Comparison of ENCODE assay signal across 9 cellular contexts in genomic region chr17:33292981-33293867, GRCh38. TPM values are rescaled to one million over a fixed set of nuclear protein-coding genes. Genes with fewer than 3 reads are reported as not detected.
DNase-seq lines count a peak whose midpoint lies in the region; ATAC-seq, FAIRE-seq and TF ChIP-seq lines count a peak whose summit lies in the region.
"Had no signal": no experiment of that assay in that cellular context is flagged by ENCODE, and none has a peak within 500 bp of the region (broad histone marks: within the 10 kb centered on the region; RNA-seq: fewer than 3 reads in every experiment).

Gene ASIC2 (minus strand): TSS chr17:33293295.

- TF ChIP-seq CTCF in WI38 (IDR thresholded peaks at IDR 0.05; ENCODE audit: low read depth, low read length) (no peak), spleen (IDR thresholded peaks at IDR 0.05 in 8 of 11, conservative IDR thresholded peaks at IDR 0.05 in 3 of 11) (no peak)

- intact Hi-C loops in spleen (cut with DNase I; ENCODE audit: low total_unique reads), result no loop called here

- H3K4me3 ChIP-seq in WI38 (ENCODE audit: low read depth, low read length) (peak within 1 kb of the TSS; percentile 57), iPS DF 6.9 (ENCODE audit: low read length) (peak within 1 kb of the TSS; percentile 43; the same call in 1 of the 2 replicates), spleen (peak within 1 kb of the TSS in 3 of 8 donors; percentile 6 to 54 (median 13))

- H3K27ac ChIP-seq in iPS DF 6.9 (ENCODE audit: low read length), result no peak within 1 kb of the TSS
- H3K27ac ChIP-seq in spleen, result no peak within 1 kb of the TSS

- no CpG with 5 or more reads among the region's 68 CpGs for WGBS in iPS DF 6.9 (ENCODE audit: insufficient coverage, insufficient read length)
- 10 to 15% (median 10%) methylated on average over 48 to 68 of the region's 68 CpGs for WGBS in spleen, 5 donors

- ATAC-seq in HG03565 (IDR thresholded peaks at IDR 0.05; ENCODE audit: unreplicated experiment), result no peak
- no peak for ATAC-seq in GM18498 (IDR thresholded peaks at IDR 0.05; ENCODE audit: unreplicated experiment)
- ATAC-seq in GM18517 (IDR thresholded peaks at IDR 0.05; ENCODE audit: unreplicated experiment), result no peak
- no peak for ATAC-seq in HG02852 (IDR thresholded peaks at IDR 0.05; ENCODE audit: unreplicated experiment)

- H3K9me3 ChIP-seq in iPS DF 6.9 (ENCODE audit: control insufficient read depth, insufficient read depth, low read length) (no peaks in the 10 kb centered on the region), spleen (no peaks in the 10 kb centered on the region)

- no peak for DNase-seq in HTR-8/SVneo (ENCODE audit: insufficient read length, low spot score)
- DNase-seq in iPS DF 6.9 (ENCODE audit: low read depth, low spot score), result no peak
- DNase-seq in spleen, result peak; percentile 68

- TF ChIP-seq POLR2A in spleen (IDR thresholded peaks at IDR 0.05), result no peak

- H3K4me1 ChIP-seq in iPS DF 6.9 (ENCODE audit: control insufficient read depth, insufficient read depth, low read length) (peaks cover 2% of the 10 kb centered on the region), spleen (peaks cover 0 to 22% (median 13%) of the 10 kb centered on the region in 6 donors)

- no peaks in the 10 kb centered on the region; the same call in 1 of the 2 replicates for H3K36me3 ChIP-seq in iPS DF 6.9 (ENCODE audit: control insufficient read depth, insufficient read depth, low read length)
- H3K36me3 ChIP-seq in spleen, result no peaks in the 10 kb centered on the region

- peaks cover 46% of the 10 kb centered on the region for H3K27me3 ChIP-seq in iPS DF 6.9 (ENCODE audit: control insufficient read depth, insufficient read depth, low read length)
- H3K27me3 ChIP-seq in spleen (replicated peaks in 1 of 7), result peaks cover 0 to 86% (median 51%) of the 10 kb centered on the region in 7 donors

- peak; percentile 60 for FAIRE-seq in HTR-8/SVneo (lab: Jason Lieb, UNC)
- FAIRE-seq: endothelial cell of umbilical vein had no signal

RNA-seq across cellular contexts. Expression of gene ASIC2, which starts in this region (rescaled TPM):
- total RNA-seq in spleen, result not detected
- not detected for polyA plus RNA-seq in spleen
- total RNA-seq: endothelial cell of umbilical vein had no signal
- polyA plus RNA-seq: endothelial cell of umbilical vein had no signal

Comparison
In these comparisons a context has a peak if more than half of its experiments do, and no peak if none do; other contexts are left out.
1. Peak in DNase-seq in spleen; RNA of the gene not detected or under 1 TPM.